Comparison of ENCODE assay signal across 20 cellular contexts in the genomic region with DNA sequence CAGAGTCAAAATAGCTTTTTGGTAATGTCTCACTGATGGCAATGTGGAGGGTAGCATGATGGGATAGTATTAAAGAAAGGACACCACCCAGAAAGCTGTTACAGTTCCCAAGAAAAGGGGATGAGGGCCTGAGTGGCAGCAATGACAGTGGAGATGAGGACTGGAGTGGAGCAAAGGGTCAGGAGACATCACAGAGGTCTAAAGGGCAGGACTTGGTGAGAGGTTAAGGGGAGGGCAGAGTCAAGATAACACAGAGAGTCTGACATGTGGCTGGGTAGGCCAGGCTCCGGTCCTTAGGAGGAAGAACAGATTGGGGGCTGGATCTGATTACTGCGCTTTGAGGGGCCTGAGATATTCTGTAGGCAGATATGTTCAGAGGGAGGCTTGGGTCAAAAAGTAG. TPM values are rescaled to one million over a fixed set of nuclear protein-coding genes. Genes with fewer than 3 reads are reported as not detected.
A peak's percentile ranks its signal among the peaks of the same experiment; 100 is the strongest.
DNase-seq lines count a peak whose midpoint lies in the region; ATAC-seq, FAIRE-seq and TF ChIP-seq lines count a peak whose summit lies in the region.
"Had no signal": no experiment of that assay in that cellular context is flagged by ENCODE, and none has a peak within 500 bp of the region (broad histone marks: within the 10 kb centered on the region; RNA-seq: fewer than 3 reads in every experiment).

No MANE protein-coding gene starts in this region.

- H3K4me1 Mint-ChIP-seq in HFFc6 (ENCODE audit: low read depth), result peaks cover 25% of the 10 kb centered on the region
- H3K4me1 Mint-ChIP-seq in activated T-helper 17 cell treated with anti-CD3 and anti-CD28 coated beads, Interleukin-2, amount 50 U/mL, for 72 hours, result peaks cover 8% of the 10 kb centered on the region
- no peaks in the 10 kb centered on the region for H3K4me1 Mint-ChIP-seq in activated naive CD4-positive, alpha-beta T cell treated with anti-CD3 and anti-CD28 coated beads, Interleukin-2, amount 10 ng/mL, durations not matched to agents 7 days and 5 days
- H3K4me1 Mint-ChIP-seq: activated CD4-positive, alpha-beta T cell treated with anti-CD3 and anti-CD28 coated beads, Interleukin-2, amount 10 ng/mL, durations not matched to agents 7 days and 5 days; CD8-positive, alpha-beta memory T cell; central memory CD8-positive, alpha-beta T cell had no signal

- DNase-seq in HFFc6 (no peak), kidney (peak; percentile 4), smooth muscle cell (lab: John Stamatoyannopoulos, UW; ENCODE audit: unreplicated experiment) (no peak), lower leg skin (ENCODE audit: low spot score in 2 of 2) (no peak), NCI-H187 (lab: John Stamatoyannopoulos, UW) (no peak)
- no peak for DNase-seq in activated naive CD4-positive, alpha-beta T cell treated with anti-CD3 and anti-CD28 coated beads, Interleukin-2, amount 10 ng/mL, durations not matched to agents 7 days and 5 days
- DNase-seq: activated CD4-positive, alpha-beta T cell treated with anti-CD3 and anti-CD28 coated beads, Interleukin-2, amount 10 ng/mL, durations not matched to agents 7 days and 5 days; AML-193; aorta; CD8-positive, alpha-beta memory T cell; dorsolateral prefrontal cortex; GF-D8; NCI-H1092; testis had no signal

- TF ChIP-seq CTCF in HFFc6 (IDR thresholded peaks at IDR 0.05), result no peak
- no peak for TF ChIP-seq CTCF in kidney (IDR thresholded peaks at IDR 0.05; ENCODE audit: borderline replicate concordance, extremely low read depth, insufficient read depth)
- TF ChIP-seq CTCF in smooth muscle cell (IDR thresholded peaks at IDR 0.05; ENCODE audit: borderline replicate concordance, insufficient read depth, poor library complexity, severe bottlenecking), result no peak
- TF ChIP-seq CTCF in lower leg skin (IDR thresholded peaks at IDR 0.05), result no peak

- no peak overlapping the region for H3K4me3 Mint-ChIP-seq in HFFc6
- H3K4me3 Mint-ChIP-seq in activated T-helper 17 cell treated with anti-CD3 and anti-CD28 coated beads, Interleukin-2, amount 50 U/mL, for 72 hours, result no peak overlapping the region
- no peak overlapping the region for H3K4me3 Mint-ChIP-seq in activated naive CD4-positive, alpha-beta T cell treated with anti-CD3 and anti-CD28 coated beads, Interleukin-2, amount 10 ng/mL, durations not matched to agents 7 days and 5 days
- H3K4me3 Mint-ChIP-seq: activated CD4-positive, alpha-beta T cell treated with anti-CD3 and anti-CD28 coated beads, Interleukin-2, amount 10 ng/mL, durations not matched to agents 7 days and 5 days; activated T-helper 1 cell treated with anti-CD3 and anti-CD28 coated beads, Interleukin-12 subunit alpha, Interleukin-12 subunit beta, Interleukin-2, Interleukin-4 antibody, amounts not matched to agents 30 ng/mL and 10 ng/mL and 1 ng/mL, durations not matched to agents 14 hours and 24 hours and 36 hours; CD8-positive, alpha-beta memory T cell; central memory CD8-positive, alpha-beta T cell had no signal

- CTCF ChIA-PET in activated naive CD4-positive, alpha-beta T cell treated with anti-CD3 and anti-CD28 coated beads, Interleukin-2, amount 10 ng/mL, durations not matched to agents 7 days and 5 days (lab: Charles Lee), result interaction anchor here (1.3 kb wide), 1 partner anchor 29 kb away, joined by 7 read pairs; no protein-coding TSS in a partner anchor

- H3K36me3 Mint-ChIP-seq in HFFc6 (ENCODE audit: low read depth), result no peaks in the 10 kb centered on the region
- H3K36me3 Mint-ChIP-seq in activated T-helper 17 cell treated with anti-CD3 and anti-CD28 coated beads, Interleukin-2, amount 50 U/mL, for 72 hours (ENCODE audit: low read depth), result no peaks in the 10 kb centered on the region
- H3K36me3 Mint-ChIP-seq in activated naive CD4-positive, alpha-beta T cell treated with anti-CD3 and anti-CD28 coated beads, Interleukin-2, amount 10 ng/mL, durations not matched to agents 7 days and 5 days, result no peaks in the 10 kb centered on the region
- H3K36me3 Mint-ChIP-seq: activated naive CD4-positive, alpha-beta T cell treated with anti-CD3 and anti-CD28 coated beads, Interleukin-2, amount 50 U/mL, for 72 hours; CD8-positive, alpha-beta memory T cell had no signal

- H3K27me3 Mint-ChIP-seq in HFFc6 (ENCODE audit: insufficient read depth), result peaks cover 25% of the 10 kb centered on the region
- H3K27me3 Mint-ChIP-seq in activated T-helper 17 cell treated with anti-CD3 and anti-CD28 coated beads, Interleukin-2, amount 50 U/mL, for 72 hours, result peaks cover 3% of the 10 kb centered on the region
- H3K27me3 Mint-ChIP-seq in activated naive CD4-positive, alpha-beta T cell treated with anti-CD3 and anti-CD28 coated beads, Interleukin-2, amount 10 ng/mL, durations not matched to agents 7 days and 5 days, result peaks cover 15% of the 10 kb centered on the region

- H3K27me3 ChIP-seq in smooth muscle cell (ENCODE audit: low read depth), result no peaks in the 10 kb centered on the region
- H3K27me3 ChIP-seq: dorsolateral prefrontal cortex, right atrium auricular region, testis had no signal

- intact Hi-C loops in kidney (cut with DNase I), result no loop called here
- intact Hi-C loops in lower leg skin (cut with DNase I; ENCODE audit: low total_unique reads), result no loop called here

- no peak for TF ChIP-seq POLR2A in lower leg skin (IDR thresholded peaks at IDR 0.05)

- H3K4me3 ChIP-seq in kidney (ENCODE audit: low read length in 2 of 2), result no peak overlapping the region
- H3K4me3 ChIP-seq in smooth muscle cell, result no peak overlapping the region
- no peak overlapping the region for H3K4me3 ChIP-seq in lower leg skin (ENCODE audit: low read depth, poor library complexity, severe bottlenecking)
- H3K4me3 ChIP-seq: dorsolateral prefrontal cortex, lung, right atrium auricular region, testis had no signal

- H3K27ac ChIP-seq in kidney (ENCODE audit: low read depth in 2 of 2, low read length in 2 of 2) (no peak overlapping the region), smooth muscle cell (ENCODE audit: low read depth) (peak overlapping the region; percentile 34)
- H3K27ac ChIP-seq: dorsolateral prefrontal cortex, right atrium auricular region, testis had no signal

- no peaks in the 10 kb centered on the region for H3F3A ChIP-seq in smooth muscle cell (ENCODE audit: low read depth)

- H3K4me1 ChIP-seq in kidney (ENCODE audit: control insufficient read depth in 1 of 2, insufficient read depth in 1 of 2, low read depth in 1 of 2, low read length in 2 of 2) (peaks cover 4 to 5% of the 10 kb centered on the region in 2 donors), smooth muscle cell (ENCODE audit: low read depth) (no peaks in the 10 kb centered on the region)
- H3K4me1 ChIP-seq: testis had no signal

- H2AFZ ChIP-seq in smooth muscle cell (ENCODE audit: low read depth), result no peak overlapping the region

- no peak for ATAC-seq in activated T-helper 17 cell treated with anti-CD3 and anti-CD28 coated beads, Interleukin-2, amount 50 U/mL, for 72 hours (replicated peaks)

- no peak overlapping the region for H3K9ac ChIP-seq in kidney (ENCODE audit: low read length in 2 of 2)
- H3K9ac ChIP-seq in smooth muscle cell (ENCODE audit: low read depth), result no peak overlapping the region

- H3K27ac Mint-ChIP-seq in HFFc6, result peak overlapping the region; percentile 41; the same call in 1 of the 2 replicates
- peak overlapping the region; percentile 11 for H3K27ac Mint-ChIP-seq in activated T-helper 17 cell treated with anti-CD3 and anti-CD28 coated beads, Interleukin-2, amount 50 U/mL, for 72 hours
- H3K27ac Mint-ChIP-seq in activated naive CD4-positive, alpha-beta T cell treated with anti-CD3 and anti-CD28 coated beads, Interleukin-2, amount 10 ng/mL, durations not matched to agents 7 days and 5 days, result no peak overlapping the region
- H3K27ac Mint-ChIP-seq: activated CD4-positive, alpha-beta T cell treated with anti-CD3 and anti-CD28 coated beads, Interleukin-2, amount 10 ng/mL, durations not matched to agents 7 days and 5 days; activated T-helper 1 cell treated with anti-CD3 and anti-CD28 coated beads, Interleukin-12 subunit alpha, Interleukin-12 subunit beta, Interleukin-2, Interleukin-4 antibody, amounts not matched to agents 30 ng/mL and 10 ng/mL and 1 ng/mL, durations not matched to agents 14 hours and 24 hours and 36 hours; CD8-positive, alpha-beta memory T cell had no signal

- H3K9me3 ChIP-seq in kidney (ENCODE audit: control insufficient read depth in 1 of 2, low read length in 2 of 2), result no peaks in the 10 kb centered on the region
- H3K9me3 ChIP-seq in smooth muscle cell (replicated peaks; ENCODE audit: low read depth), result no peaks in the 10 kb centered on the region
- H3K9me3 ChIP-seq: right atrium auricular region, testis had no signal

- H3K4me2 ChIP-seq in smooth muscle cell, result no peak overlapping the region

- no peaks in the 10 kb centered on the region for H3K9me3 Mint-ChIP-seq in HFFc6
- no peaks in the 10 kb centered on the region for H3K9me3 Mint-ChIP-seq in activated T-helper 17 cell treated with anti-CD3 and anti-CD28 coated beads, Interleukin-2, amount 50 U/mL, for 72 hours
- no peaks in the 10 kb centered on the region for H3K9me3 Mint-ChIP-seq in activated naive CD4-positive, alpha-beta T cell treated with anti-CD3 and anti-CD28 coated beads, Interleukin-2, amount 10 ng/mL, durations not matched to agents 7 days and 5 days
- H3K9me3 Mint-ChIP-seq: activated CD4-positive, alpha-beta T cell treated with anti-CD3 and anti-CD28 coated beads, Interleukin-2, amount 10 ng/mL, durations not matched to agents 7 days and 5 days; activated naive CD4-positive, alpha-beta T cell treated with anti-CD3 and anti-CD28 coated beads, Interleukin-2, amount 50 U/mL, for 72 hours; activated T-helper 1 cell treated with anti-CD3 and anti-CD28 coated beads, Interleukin-12 subunit alpha, Interleukin-12 subunit beta, Interleukin-2, Interleukin-4 antibody, amounts not matched to agents 30 ng/mL and 10 ng/mL and 1 ng/mL, durations not matched to agents 14 hours and 24 hours and 36 hours; CD8-positive, alpha-beta memory T cell; central memory CD8-positive, alpha-beta T cell had no signal

- FAIRE-seq in kidney (lab: Jason Lieb, UNC), result no peak

- H3K36me3 ChIP-seq in kidney (ENCODE audit: control insufficient read depth in 1 of 2, insufficient read depth in 2 of 2, low read length in 2 of 2), result no peaks in the 10 kb centered on the region
- H3K36me3 ChIP-seq in smooth muscle cell (ENCODE audit: low read depth), result no peaks in the 10 kb centered on the region
- H3K36me3 ChIP-seq: right atrium auricular region had no signal

- no peaks in the 10 kb centered on the region for H3K79me2 ChIP-seq in smooth muscle cell (ENCODE audit: low read depth)

- H4K20me1 ChIP-seq in smooth muscle cell (ENCODE audit: low read depth), result no peaks in the 10 kb centered on the region

- 80% methylated on average over 2 of the region's 2 CpGs for WGBS in smooth muscle cell (ENCODE audit: low lambda C conversion rate)
- 81 to 90% methylated on average over 2 of the region's 2 CpGs for WGBS in lower leg skin, 2 donors

RNA-seq across cellular contexts. Expression of a gene that starts 19.3 kb away (rescaled TPM):
- total RNA-seq in HFFc6 (2021; fragmentation: NEBNext Ultra II Directional; extraction: Animal tissue kit (Norgen Biotek cat#: 25700)), result under 1 TPM in 2 of 6 experiments, not detected in 4; 0.09 TPM
- under 1 TPM; 0.32 to 0.64 TPM for total RNA-seq in activated T-helper 17 cell treated with anti-CD3 and anti-CD28 coated beads, Interleukin-2, amount 50 U/mL, for 72 hours
- 400 TPM for total RNA-seq in kidney
- polyA plus RNA-seq in kidney (ENCODE audit: insufficient read depth, low read depth, low replicate concordance), result 81.8 TPM
- 2.0 and 5.2 TPM in 2 replicates for total RNA-seq in smooth muscle cell
- polyA plus RNA-seq in smooth muscle cell, result 0.96 and 9.6 TPM in 2 replicates
- total RNA-seq in lower leg skin, result 10 to 100 TPM in 3 of 4 donors, 1 to 10 TPM in 1; 9.8 to 36.4 (median 31.2) TPM
- polyA plus RNA-seq: CD8-positive, alpha-beta memory T cell had no signal

RNA-seq across cellular contexts. Expression of a gene that starts 47.3 kb away (rescaled TPM):
- 10 to 100 TPM; 66.6 to 82.5 (median 76.4) TPM for total RNA-seq in HFFc6 (2021; fragmentation: NEBNext Ultra II Directional; extraction: Animal tissue kit (Norgen Biotek cat#: 25700))
- total RNA-seq in activated T-helper 17 cell treated with anti-CD3 and anti-CD28 coated beads, Interleukin-2, amount 50 U/mL, for 72 hours, result 10 to 100 TPM; 36.9 to 39.8 TPM
- total RNA-seq in kidney (54.6 TPM), smooth muscle cell (50.6 and 53.4 TPM in 2 replicates), lower leg skin (100 to 1,000 TPM in 1 of 4 donors, 10 to 100 TPM in 3; 46.2 to 111 (median 85.3) TPM)
- polyA plus RNA-seq in kidney (ENCODE audit: insufficient read depth, low read depth, low replicate concordance) (48.7 TPM), smooth muscle cell (59.0 and 70.9 TPM in 2 replicates)

Comparison
In these comparisons a context has a peak if more than half of its experiments do, and no peak if none do; other contexts are left out.
1. RNA of a gene that starts 19.3 kb away (total RNA-seq): 400 TPM in kidney (single experiment); 9.8 to 36.4 TPM in lower leg skin, 2.0 to 5.2 TPM in smooth muscle cell, 0.32 to 0.64 TPM in activated T-helper 17 cell treated with anti-CD3 and anti-CD28 coated beads, Interleukin-2, amount 50 U/mL, for 72 hours and 0.09 TPM in HFFc6; every median in the first group is over 10 times any median in the second.